17 cellular contexts compared by ENCODE assay signal in genomic region chr9:133443248-133443647, GRCh38.
"Had no signal": no experiment of that assay in that cellular context is flagged by ENCODE, and none has a peak within 500 bp of the region (broad histone marks: within the 10 kb centered on the region; RNA-seq: fewer than 3 reads in every experiment).

No MANE protein-coding gene starts in this region.

- H3K36me3 ChIP-seq: MG63 had no signal

- H3K27me3 ChIP-seq: MG63 had no signal

- ATAC-seq: T-cell had no signal

- H3K9ac ChIP-seq: SK-N-SH had no signal

- DNase-seq: Karpas-422, KG1, MG63, NCI-H1092, NCI-H1105 treated with DMSO at 0.1 percent for 48 hours, NCI-H1417 treated with DMSO at 0.1 percent for 48 hours, NCI-H1694 treated with DMSO at 0.1 percent for 48 hours, NCI-H2081 treated with DMSO at 0.1 percent for 48 hours, NCI-H2171, NCI-H226, NCI-H446, NCI-H524 treated with DMSO at 0.1 percent for 48 hours, Right ventricle myocardium superior, RPMI8226, SK-N-SH, SW 1271, T-cell had no signal

- H3K36me3 Mint-ChIP-seq: T-cell had no signal

- H3K4me2 ChIP-seq: SK-N-SH had no signal

- H3K9me3 Mint-ChIP-seq: T-cell had no signal

- H3K27ac Mint-ChIP-seq: T-cell had no signal

- H3K9me3 ChIP-seq: MG63, SK-N-SH had no signal

- H3K4me3 ChIP-seq: MG63 had no signal

- H3K4me3 Mint-ChIP-seq: T-cell had no signal

- H3K4me1 Mint-ChIP-seq: T-cell had no signal
